In genomic region chr4:15888515-15888914, GRCh38 we compare ENCODE assay signal across 27 cellular contexts. TPM values are rescaled to one million over a fixed set of nuclear protein-coding genes. Genes with fewer than 3 reads are reported as not detected.
"Had no signal": no experiment of that assay in that cellular context is flagged by ENCODE, and none has a peak within 500 bp of the region (broad histone marks: within the 10 kb centered on the region; RNA-seq: fewer than 3 reads in every experiment).

No MANE protein-coding gene starts in this region.

- H3K4me3 ChIP-seq: ascending aorta, hepatocyte, left lung, lung, right lobe of liver, skin epidermis, thoracic aorta, upper lobe of left lung had no signal

- H3K4me2 ChIP-seq: hepatocyte had no signal

- H3K36me3 Mint-ChIP-seq: activated naive CD4-positive, alpha-beta T cell treated with anti-CD3 and anti-CD28 coated beads, Interleukin-2, amount 10 ng/mL, durations not matched to agents 7 days and 5 days; immature natural killer cell; naive B cell had no signal

- H3K9me3 ChIP-seq: ascending aorta, left lung, right lobe of liver, thoracic aorta, upper lobe of left lung had no signal

- H3K27me3 Mint-ChIP-seq: naive B cell had no signal

- H3K4me1 Mint-ChIP-seq: activated naive CD4-positive, alpha-beta T cell treated with anti-CD3 and anti-CD28 coated beads, Interleukin-2, amount 10 ng/mL, durations not matched to agents 7 days and 5 days had no signal

- H3K36me3 ChIP-seq: ascending aorta, left lung, right lobe of liver, thoracic aorta, upper lobe of left lung, WERI-Rb-1 had no signal

- H3K9me3 Mint-ChIP-seq: activated naive CD4-positive, alpha-beta T cell treated with anti-CD3 and anti-CD28 coated beads, Interleukin-2, amount 10 ng/mL, durations not matched to agents 7 days and 5 days; activated T-cell treated with anti-CD3 and anti-CD28 coated beads, Interleukin-2, amount 50 U/mL, for 72 hours; immature natural killer cell had no signal

- DNase-seq: activated CD4-positive, alpha-beta T cell treated with anti-CD3 and anti-CD28 coated beads, Interleukin-2, amount 50 U/mL, for 4 hours; activated CD4-positive, CD25-positive, alpha-beta regulatory T cell treated with anti-CD3 and anti-CD28 coated beads, Interleukin-2, amount 50 U/mL, for 72 hours; activated effector memory CD4-positive, alpha-beta T cell treated with Interleukin-2 at 50 U/mL for 16 hours; activated naive CD4-positive, alpha-beta T cell treated with anti-CD3 and anti-CD28 coated beads, Interleukin-2, amount 10 ng/mL, durations not matched to agents 7 days and 5 days; activated T-cell treated with anti-CD3 and anti-CD28 coated beads, Interleukin-2, amount 50 U/mL, for 72 hours; central memory CD4-positive, alpha-beta T cell; dermis blood vessel endothelial cell; effector CD8-positive, alpha-beta T cell; foreskin melanocyte; glutamatergic neuron; immature natural killer cell; kidney glomerular epithelial cell; left lung; naive B cell; posterior cingulate gyrus; right lobe of liver; stimulated activated naive CD4-positive, alpha-beta T cell; WERI-Rb-1 had no signal

- H3K27ac ChIP-seq: ascending aorta, hepatocyte, left lung, right lobe of liver, skin epidermis, thoracic aorta, upper lobe of left lung, WERI-Rb-1 had no signal

- H3K27me3 ChIP-seq: ascending aorta, hepatocyte, left lung, right lobe of liver, upper lobe of left lung had no signal

- H3K27ac Mint-ChIP-seq: activated naive CD4-positive, alpha-beta T cell treated with anti-CD3 and anti-CD28 coated beads, Interleukin-2, amount 10 ng/mL, durations not matched to agents 7 days and 5 days; activated T-cell treated with anti-CD3 and anti-CD28 coated beads, Interleukin-2, amount 50 U/mL, for 72 hours; immature natural killer cell; naive B cell had no signal

- H2AFZ ChIP-seq: hepatocyte had no signal

- H3K4me3 Mint-ChIP-seq: activated naive CD4-positive, alpha-beta T cell treated with anti-CD3 and anti-CD28 coated beads, Interleukin-2, amount 10 ng/mL, durations not matched to agents 7 days and 5 days; activated T-cell treated with anti-CD3 and anti-CD28 coated beads, Interleukin-2, amount 50 U/mL, for 72 hours; immature natural killer cell had no signal

- H3K79me2 ChIP-seq: hepatocyte had no signal

- H3K4me1 ChIP-seq: ascending aorta, left lung, right lobe of liver, upper lobe of left lung had no signal

- ATAC-seq: activated T-cell treated with anti-CD3 and anti-CD28 coated beads, Interleukin-2, amount 50 U/mL, for 72 hours; left lung; right lobe of liver had no signal

RNA-seq across cellular contexts. Expression of gene FGFBP1, which starts 50.0 kb away (rescaled TPM):
- total RNA-seq: activated T-cell treated with anti-CD3 and anti-CD28 coated beads, Interleukin-2, amount 50 U/mL, for 72 hours; ascending aorta; dermis blood vessel endothelial cell; mucosa of gallbladder; right lobe of liver; T-helper 2 cell treated with Interferon-gamma antibody and Interleukin-4, amounts not matched to agents 100 ng/mL and 5 ng/mL, for 36 hours; thoracic aorta had no signal
- polyA plus RNA-seq: neural cell had no signal
